ENCODE assay signal across 1 cellular context in the genomic region with DNA sequence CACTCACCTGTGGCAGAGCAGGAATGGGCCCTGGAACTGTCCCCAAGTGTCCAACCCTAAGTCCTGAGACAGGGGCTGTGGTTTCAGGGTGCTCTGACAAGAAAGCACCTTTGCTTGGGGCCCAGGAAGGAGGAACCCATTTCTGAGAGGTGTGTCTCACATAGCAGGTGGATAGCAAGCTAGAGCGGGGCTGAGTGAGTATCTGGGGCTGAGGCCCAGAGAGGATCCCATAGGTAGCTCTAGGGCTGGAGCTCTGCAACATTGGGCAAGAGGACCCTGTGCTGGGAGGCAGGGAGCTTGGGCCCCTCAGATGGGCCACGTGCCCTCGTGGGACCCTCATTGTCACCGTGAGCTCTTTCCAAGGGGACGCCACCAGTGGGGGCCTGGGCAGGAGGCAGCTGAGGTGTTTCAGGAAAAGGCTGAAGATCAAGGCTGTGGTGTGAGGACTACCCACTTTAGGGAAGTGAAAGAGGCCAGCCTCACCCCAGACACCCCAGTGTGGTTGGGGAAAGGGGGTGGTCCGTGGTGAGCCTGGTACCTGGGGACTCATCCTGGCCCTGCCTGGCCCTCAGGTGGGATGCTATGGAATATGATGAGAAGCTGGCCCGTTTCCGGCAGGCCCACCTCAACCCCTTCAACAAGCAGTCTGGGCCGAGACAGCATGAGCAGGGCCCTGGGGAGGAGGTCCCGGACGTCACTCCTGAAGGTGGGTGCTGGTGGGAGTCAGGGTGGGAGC.
TF ChIP-seq lines count a peak whose summit lies in the region.

No MANE protein-coding gene starts in this region.

TF ChIP-seq in HEK293, 187 proteins besides CTCF, POLR2A, EP300 and RAD21 (continued from another document):
- TF ChIP-seq, protein P1, sequence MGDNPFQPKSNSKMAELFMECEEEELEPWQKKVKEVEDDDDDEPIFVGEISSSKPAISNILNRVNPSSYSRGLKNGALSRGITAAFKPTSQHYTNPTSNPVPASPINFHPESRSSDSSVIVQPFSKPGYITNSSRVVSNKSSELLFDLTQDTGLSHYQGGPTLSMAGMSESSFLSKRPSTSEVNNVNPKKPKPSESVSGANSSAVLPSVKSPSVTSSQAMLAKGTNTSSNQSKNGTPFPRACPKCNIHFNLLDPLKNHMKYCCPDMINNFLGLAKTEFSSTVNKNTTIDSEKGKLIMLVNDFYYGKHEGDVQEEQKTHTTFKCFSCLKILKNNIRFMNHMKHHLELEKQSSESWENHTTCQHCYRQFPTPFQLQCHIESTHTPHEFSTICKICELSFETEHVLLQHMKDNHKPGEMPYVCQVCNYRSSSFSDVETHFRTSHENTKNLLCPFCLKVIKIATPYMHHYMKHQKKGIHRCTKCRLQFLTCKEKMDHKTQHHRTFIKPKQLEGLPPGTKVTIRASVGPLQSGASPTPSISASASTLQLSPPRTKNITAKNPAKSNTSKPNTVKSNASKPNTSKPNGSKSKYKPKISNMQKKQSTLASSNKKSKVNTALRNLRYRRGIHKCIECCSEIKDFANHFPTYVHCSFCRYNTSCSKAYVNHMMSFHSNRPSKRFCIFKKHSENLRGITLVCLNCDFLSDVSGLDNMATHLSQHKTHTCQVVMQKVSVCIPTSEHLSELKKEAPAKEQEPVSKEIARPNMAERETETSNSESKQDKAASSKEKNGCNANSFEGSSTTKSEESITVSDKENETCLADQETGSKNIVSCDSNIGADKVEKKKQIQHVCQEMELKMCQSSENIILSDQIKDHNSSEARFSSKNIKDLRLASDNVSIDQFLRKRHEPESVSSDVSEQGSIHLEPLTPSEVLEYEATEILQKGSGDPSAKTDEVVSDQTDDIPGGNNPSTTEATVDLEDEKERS (tag by site-specific recombination; IDR thresholded peaks at IDR 0.05): no peak
- TF ChIP-seq, protein P2, sequence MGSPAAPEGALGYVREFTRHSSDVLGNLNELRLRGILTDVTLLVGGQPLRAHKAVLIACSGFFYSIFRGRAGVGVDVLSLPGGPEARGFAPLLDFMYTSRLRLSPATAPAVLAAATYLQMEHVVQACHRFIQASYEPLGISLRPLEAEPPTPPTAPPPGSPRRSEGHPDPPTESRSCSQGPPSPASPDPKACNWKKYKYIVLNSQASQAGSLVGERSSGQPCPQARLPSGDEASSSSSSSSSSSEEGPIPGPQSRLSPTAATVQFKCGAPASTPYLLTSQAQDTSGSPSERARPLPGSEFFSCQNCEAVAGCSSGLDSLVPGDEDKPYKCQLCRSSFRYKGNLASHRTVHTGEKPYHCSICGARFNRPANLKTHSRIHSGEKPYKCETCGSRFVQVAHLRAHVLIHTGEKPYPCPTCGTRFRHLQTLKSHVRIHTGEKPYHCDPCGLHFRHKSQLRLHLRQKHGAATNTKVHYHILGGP (tag by site-specific recombination; IDR thresholded peaks at IDR 0.05): no peak
